17 cellular contexts compared by ENCODE assay signal in genomic region chr5:147461915-147462314, GRCh38. TPM values are rescaled to one million over a fixed set of nuclear protein-coding genes. Genes with fewer than 3 reads are reported as not detected.
A peak's percentile ranks its signal among the peaks of the same experiment; 100 is the strongest.
DNase-seq lines count a peak whose midpoint lies in the region; ATAC-seq, FAIRE-seq and TF ChIP-seq lines count a peak whose summit lies in the region.
"Had no signal": no experiment of that assay in that cellular context is flagged by ENCODE, and none has a peak within 500 bp of the region (broad histone marks: within the 10 kb centered on the region; RNA-seq: fewer than 3 reads in every experiment).

No MANE protein-coding gene starts in this region.

- no peaks in the 10 kb centered on the region for H3K23me2 ChIP-seq in H1 (ENCODE audit: low read depth, low read length)

- H3K4me1 ChIP-seq in H1 (replicated peaks in 1 of 4; ENCODE audit: control insufficient read depth in 3 of 4, insufficient read depth in 4 of 4, low read length in 3 of 4), result peaks cover 0 to 20% (median 5%) of the 10 kb centered on the region in 4 experiments; a peak in 5 of 7 replicates

- TF ChIP-seq CTCF in H1 (IDR thresholded peaks at IDR 0.05; ENCODE audit: control extremely low read depth in 1 of 3, insufficient read depth in 1 of 3, low read depth in 1 of 3, low read length in 3 of 3), result no peak

- 78% methylated on average over 1 of the region's 1 CpG; no CpG with 5 or more reads in 1 of the 2 experiments for WGBS in H1 (ENCODE audit: extremely low coverage in 1 of 2, insufficient coverage in 1 of 2, insufficient read length in 1 of 2, insufficient replicate concordance in 2 of 2, low coverage in 1 of 2, low lambda C conversion rate in 2 of 2, missing lambda C conversion rate in 1 of 2), 2 experiments

- no peaks in the 10 kb centered on the region for H3K36me3 ChIP-seq in H1 (ENCODE audit: control insufficient read depth in 2 of 4, insufficient read depth in 4 of 4, low read length in 3 of 4)

- POLR2A ChIA-PET in H1 (lab: Charles Lee; ENCODE audit: partially characterized antibody), result no interaction called here

- no peak overlapping the region for H2AK5ac ChIP-seq in H1 (ENCODE audit: low read depth, low read length)

- no peak overlapping the region for H3K56ac ChIP-seq in H1 (replicated peaks; ENCODE audit: insufficient read length, low read depth, low read length)

- H2BK15ac ChIP-seq in H1 (ENCODE audit: low read length), result 0 out of 2 replicates have a peak overlapping the region, but pooled peaks have one; percentile 25

- no peak for ATAC-seq in GM21529 (IDR thresholded peaks at IDR 0.05; ENCODE audit: unreplicated experiment)
- ATAC-seq: HCT116, PC-3 had no signal

- H2BK5ac ChIP-seq in H1 (ENCODE audit: low read depth, low read length), result no peak overlapping the region

- H4K91ac ChIP-seq in H1 (replicated peaks; ENCODE audit: insufficient read length, low read length), result no peak overlapping the region

- H4K5ac ChIP-seq in H1 (ENCODE audit: insufficient read length, low read depth, low read length), result no peak overlapping the region

- TF ChIP-seq POLR2A in H1 (IDR thresholded peaks at IDR 0.05; ENCODE audit: control extremely low read depth in 1 of 2, low read depth in 2 of 2, low read length in 2 of 2), result no peak

- H3K14ac ChIP-seq in H1 (ENCODE audit: insufficient read length), result no peak overlapping the region

- H3K27ac ChIP-seq in H1 (ENCODE audit: low read depth, low read length), result no peak overlapping the region
- H3K27ac ChIP-seq: SK-N-MC had no signal

- TF ChIP-seq EP300 in H1 (IDR thresholded peaks at IDR 0.05; ENCODE audit: borderline replicate concordance in 1 of 2, low read depth in 2 of 2, low read length in 2 of 2), result no peak

- no peak overlapping the region for H4K8ac ChIP-seq in H1 (ENCODE audit: extremely low read depth, insufficient read depth, low read length)

- H4K20me1 ChIP-seq in H1 (replicated peaks in 1 of 2; ENCODE audit: control insufficient read depth in 1 of 2, insufficient read depth in 2 of 2, low read length in 2 of 2), result no peaks in the 10 kb centered on the region

- H3K4me3 ChIP-seq in H1 (ENCODE audit: extremely low read depth in 1 of 4, insufficient read depth in 2 of 4, low read depth in 3 of 4, low read length in 4 of 4), result no peak overlapping the region
- H3K4me3 ChIP-seq: SK-N-MC had no signal

- 0 out of 2 replicates have a peak overlapping the region, but pooled peaks have one; percentile 5 for H2BK20ac ChIP-seq in H1 (ENCODE audit: low read length)

- TF ChIP-seq RAD21 in H1 (IDR thresholded peaks at IDR 0.05 in 1 of 2, conservative IDR thresholded peaks at IDR 0.05 in 1 of 2; ENCODE audit: low read depth in 2 of 2, low read length in 2 of 2), result no peak

- H3K4ac ChIP-seq in H1 (replicated peaks; ENCODE audit: insufficient read length, low read depth, low read length), result no peak overlapping the region

- no peak overlapping the region for H3K18ac ChIP-seq in H1 (ENCODE audit: extremely low read depth, low read length)

- CTCF ChIA-PET in H1 (lab: Charles Lee; ENCODE audit: partially characterized antibody), result interaction anchor here (1.2 to 5.8 kb wide), 3 partner anchors 25 to 114 kb away, joined by 5 to 48 read pairs (median 5); no protein-coding TSS in a partner anchor

- no peak overlapping the region for H2AFZ ChIP-seq in H1 (ENCODE audit: low read length)

- H2BK12ac ChIP-seq in H1 (ENCODE audit: low read depth, low read length), result no peak overlapping the region

- H3K9me3 ChIP-seq in H1 (ENCODE audit: insufficient read depth in 2 of 2, low read depth in 1 of 2, low read length in 1 of 2), result no peaks in the 10 kb centered on the region; a peak in 1 of 4 replicates

- peaks cover 3 to 86% of the 10 kb centered on the region in 2 experiments for H3K79me2 ChIP-seq in H1 (ENCODE audit: control insufficient read depth in 1 of 2, insufficient read depth in 2 of 2, low read length in 2 of 2)

- H3K4me2 ChIP-seq in H1 (ENCODE audit: insufficient read depth in 1 of 2, low read depth in 2 of 2, low read length in 2 of 2), result no peak overlapping the region

- no peak overlapping the region for H3K23ac ChIP-seq in H1 (ENCODE audit: insufficient read length)

- H3K27me3 ChIP-seq in H1 (replicated peaks in 1 of 4; ENCODE audit: control insufficient read depth in 3 of 4, extremely low read depth in 1 of 4, insufficient read depth in 3 of 4, low read length in 3 of 4), result no peaks in the 10 kb centered on the region

- FAIRE-seq in H1 (lab: Jason Lieb, UNC), result no peak
- FAIRE-seq: A204.1 had no signal

- no peak overlapping the region for H2BK120ac ChIP-seq in H1 (replicated peaks; ENCODE audit: low read depth, low read length)

- no peak overlapping the region for H3K9ac ChIP-seq in H1 (replicated peaks in 1 of 4; ENCODE audit: extremely low read depth in 1 of 4, low read depth in 3 of 4, low read length in 3 of 4)

- DNase-seq in EL, result peak; percentile 40
- peak; percentile 74 for DNase-seq in RPMI7951 (ENCODE audit: low read depth)
- no peak for DNase-seq in H1 (ENCODE audit: low read depth in 1 of 2, low spot score in 2 of 2)
- peak; percentile 41 for DNase-seq in kidney tubule cell (ENCODE audit: low spot score)
- no peak for DNase-seq in AG20443 (ENCODE audit: low spot score)
- DNase-seq in SIG-M5 treated with dmso at 0.1 percent for 504 hours (lab: John Stamatoyannopoulos, UW; ENCODE audit: unreplicated experiment), result no peak
- no peak for DNase-seq in NCI-H2196 (lab: John Stamatoyannopoulos, UW; ENCODE audit: unreplicated experiment)
- DNase-seq: C1 segment of cervical spinal cord, NCI-H1436, NCI-H2081 treated with DMSO at 0.1 percent for 48 hours, NCI-H510A treated with DMSO at 0.1 percent for 48 hours, NCI-H82, PC-3 had no signal

- peaks cover 5% of the 10 kb centered on the region; the same call in 1 of the 2 replicates for H3K79me1 ChIP-seq in H1 (ENCODE audit: low read depth, low read length)

TF ChIP-seq in H1, 55 proteins besides CTCF, POLR2A, EP300 and RAD21:
- TF ChIP-seq CREB1 (IDR thresholded peaks at IDR 0.05) (no peak), MAX (IDR thresholded peaks at IDR 0.05) (no peak), CHD1 (IDR thresholded peaks at IDR 0.05; ENCODE audit: low read depth, low read length) (no peak), NANOG (IDR thresholded peaks at IDR 0.05; ENCODE audit: insufficient read depth, low read depth, low read length, poor library complexity, severe bottlenecking) (no peak)

RNA-seq across cellular contexts. Expression of gene DPYSL3, which starts 48.0 kb away (rescaled TPM):
- total RNA-seq in RPMI7951 (2014; rRNA removed; shearing (Covaris generic)), result 191 and 198 TPM in 2 replicates
- 385 and 387 TPM in 2 replicates for total RNA-seq in H1 (2021; fragmentation: NEBNext Ultra II Directional; extraction: Animal tissue kit (Norgen Biotek cat#: 25700))
- 268 and 379 TPM in 2 replicates for polyA plus RNA-seq in H1 (2011; rRNA removed)
- polyA plus RNA-seq in H1 (2011; cell fraction: cytosol; rRNA removed), result 317 TPM
- polyA plus RNA-seq in H1 (2011; cell fraction: nucleus; rRNA removed), result 677 TPM
- 326 to 382 TPM (median 347 TPM) in 4 replicates for polyA plus RNA-seq in H1 (2012, experiment 1 of 2)
- 81.6 TPM for polyA plus RNA-seq in H1 (2012, experiment 2 of 2)
- polyA plus RNA-seq in H1 (2013, experiment 1 of 2), result 177 TPM
- 173 TPM for polyA plus RNA-seq in H1 (2013, experiment 2 of 2)
- polyA minus RNA-seq in H1 (2011; rRNA and poly(A)+ RNA removed), result 603 and 732 TPM in 2 replicates
- 438 TPM for polyA minus RNA-seq in H1 (2011; cell fraction: cytosol; rRNA and poly(A)+ RNA removed)
- polyA minus RNA-seq in H1 (2011; cell fraction: nucleus; rRNA and poly(A)+ RNA removed), result 284 TPM

Comparison
In these comparisons a context has a peak if more than half of its experiments do, and no peak if none do; other contexts are left out.
1. DNase-seq: peak in EL (single experiment), RPMI7951 (single experiment) and kidney tubule cell (single experiment); none in H1 (0 of 2), AG20443 (single experiment), SIG-M5 treated with dmso at 0.1 percent for 504 hours (single experiment) and NCI-H2196 (single experiment).